1 cellular context compared by ENCODE assay signal in the genomic region with DNA sequence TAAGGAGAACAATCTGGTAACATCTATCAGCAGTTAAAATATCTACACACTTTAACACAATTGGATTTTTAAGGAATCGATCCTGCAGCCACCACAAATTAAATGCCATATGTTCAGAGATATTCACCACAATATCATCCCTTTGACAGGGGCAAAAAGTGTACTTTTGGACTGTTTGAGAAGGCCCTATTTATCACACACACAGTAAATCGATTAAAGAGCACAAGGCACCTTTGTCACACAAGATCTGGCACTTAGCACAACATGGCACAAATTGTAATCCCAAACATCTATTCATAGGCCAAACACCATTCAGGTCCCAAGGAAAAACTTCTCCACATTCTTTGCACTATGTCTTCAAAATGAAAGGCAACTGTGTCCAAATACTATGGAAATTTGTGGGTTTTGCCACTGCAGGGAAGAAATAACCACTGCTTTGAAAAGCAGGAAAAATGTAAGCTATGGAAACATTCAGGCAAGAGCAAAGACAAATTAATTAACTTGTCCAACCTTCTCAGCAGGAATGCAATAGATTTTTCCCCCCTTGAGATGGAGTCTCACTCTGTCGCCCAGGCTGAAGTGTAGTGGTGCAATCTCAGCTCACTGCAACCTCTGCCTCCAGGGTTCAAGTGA.
TF ChIP-seq lines count a peak whose summit lies in the region.

No MANE protein-coding gene starts in this region.

TF ChIP-seq in H1, 55 proteins besides CTCF, POLR2A, EP300 and RAD21:
- TF ChIP-seq CBX8 (IDR thresholded peaks at IDR 0.05; ENCODE audit: borderline replicate concordance, low read depth, low read length) (no peak), ASH2L (IDR thresholded peaks at IDR 0.05; ENCODE audit: low read length) (no peak), CBX5 (IDR thresholded peaks at IDR 0.05; ENCODE audit: low read depth, low read length) (no peak), NRF1 (IDR thresholded peaks at IDR 0.05; ENCODE audit: low read depth, low read length) (no peak), SIRT6 (IDR thresholded peaks at IDR 0.05; ENCODE audit: low read length) (no peak), POLR2AphosphoS5 (IDR thresholded peaks at IDR 0.05; ENCODE audit: low read depth, low read length) (no peak)
- TF ChIP-seq, protein P1, sequence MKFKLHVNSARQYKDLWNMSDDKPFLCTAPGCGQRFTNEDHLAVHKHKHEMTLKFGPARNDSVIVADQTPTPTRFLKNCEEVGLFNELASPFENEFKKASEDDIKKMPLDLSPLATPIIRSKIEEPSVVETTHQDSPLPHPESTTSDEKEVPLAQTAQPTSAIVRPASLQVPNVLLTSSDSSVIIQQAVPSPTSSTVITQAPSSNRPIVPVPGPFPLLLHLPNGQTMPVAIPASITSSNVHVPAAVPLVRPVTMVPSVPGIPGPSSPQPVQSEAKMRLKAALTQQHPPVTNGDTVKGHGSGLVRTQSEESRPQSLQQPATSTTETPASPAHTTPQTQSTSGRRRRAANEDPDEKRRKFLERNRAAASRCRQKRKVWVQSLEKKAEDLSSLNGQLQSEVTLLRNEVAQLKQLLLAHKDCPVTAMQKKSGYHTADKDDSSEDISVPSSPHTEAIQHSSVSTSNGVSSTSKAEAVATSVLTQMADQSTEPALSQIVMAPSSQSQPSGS (IDR thresholded peaks at IDR 0.05; ENCODE audit: low read length), result no peak
- TF ChIP-seq, protein P2, sequence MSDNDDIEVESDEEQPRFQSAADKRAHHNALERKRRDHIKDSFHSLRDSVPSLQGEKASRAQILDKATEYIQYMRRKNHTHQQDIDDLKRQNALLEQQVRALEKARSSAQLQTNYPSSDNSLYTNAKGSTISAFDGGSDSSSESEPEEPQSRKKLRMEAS (IDR thresholded peaks at IDR 0.05), result no peak
